9 cellular contexts compared by ENCODE assay signal in genomic region chr7:116138202-116138801, GRCh38.
DNase-seq lines count a peak whose midpoint lies in the region; ATAC-seq lines count a peak whose summit lies in the region.
"Had no signal": no experiment of that assay in that cellular context is flagged by ENCODE, and none has a peak within 500 bp of the region (broad histone marks: within the 10 kb centered on the region; RNA-seq: fewer than 3 reads in every experiment).

No MANE protein-coding gene starts in this region.

- H3K27ac ChIP-seq in subcutaneous abdominal adipose tissue (ENCODE audit: low read depth, low read length): peak overlapping the region; percentile 43
- H3K27ac ChIP-seq: BLaER1 treated with 17β-estradiol and CSF1 and Interleukin-3, amounts not matched to agents 10 nM and 100 nM had no signal

- no peak overlapping the region for H3K9ac ChIP-seq in subcutaneous abdominal adipose tissue (ENCODE audit: low read length in 5 of 5)

- H3K4me3 ChIP-seq in subcutaneous abdominal adipose tissue (ENCODE audit: low read depth in 1 of 5, low read length in 5 of 5): no peak overlapping the region
- H3K4me3 ChIP-seq: BLaER1 treated with 17β-estradiol and CSF1 and Interleukin-3, amounts not matched to agents 10 nM and 100 nM had no signal

- H3K4me1 ChIP-seq in subcutaneous abdominal adipose tissue (ENCODE audit: control insufficient read depth in 5 of 5, insufficient read depth in 5 of 5, low read length in 5 of 5): peaks cover 0 to 15% (median 9%) of the 10 kb centered on the region in 5 donors

- H3K36me3 ChIP-seq in subcutaneous abdominal adipose tissue (ENCODE audit: control insufficient read depth in 5 of 5, insufficient read depth in 5 of 5, low read length in 5 of 5): no peaks in the 10 kb centered on the region
- H3K36me3 ChIP-seq: BLaER1 treated with 17β-estradiol and CSF1 and Interleukin-3, amounts not matched to agents 10 nM and 100 nM had no signal

- ATAC-seq in GM19455 (IDR thresholded peaks at IDR 0.05; ENCODE audit: unreplicated experiment) (peak; percentile 95), HG03378 (IDR thresholded peaks at IDR 0.05; ENCODE audit: unreplicated experiment) (peak; percentile 98)

- H3K9me3 ChIP-seq in subcutaneous abdominal adipose tissue (ENCODE audit: control insufficient read depth in 5 of 5, low read length in 5 of 5): no peaks in the 10 kb centered on the region
- H3K9me3 ChIP-seq: BLaER1 treated with 17β-estradiol and CSF1 and Interleukin-3, amounts not matched to agents 10 nM and 100 nM had no signal

- DNase-seq in NCI-H1436 (lab: John Stamatoyannopoulos, UW) (peak; percentile 22), NCI-H1436 treated with DMSO at 0.1 percent for 48 hours (lab: John Stamatoyannopoulos, UW) (no peak), NCI-H748 (lab: John Stamatoyannopoulos, UW; ENCODE audit: unreplicated experiment) (peak; percentile 65), brain pericyte (ENCODE audit: low read depth, low spot score) (peak; percentile 42), iris pigment epithelial cell (ENCODE audit: low read depth) (peak; percentile 82)

- no peaks in the 10 kb centered on the region for H3K27me3 ChIP-seq in subcutaneous abdominal adipose tissue (ENCODE audit: control insufficient read depth in 5 of 5, insufficient read depth in 4 of 5, low read length in 5 of 5)
- H3K27me3 ChIP-seq: BLaER1 treated with 17β-estradiol and CSF1 and Interleukin-3, amounts not matched to agents 10 nM and 100 nM had no signal
